Comparison of ENCODE assay signal across 8 cellular contexts in the genomic region with DNA sequence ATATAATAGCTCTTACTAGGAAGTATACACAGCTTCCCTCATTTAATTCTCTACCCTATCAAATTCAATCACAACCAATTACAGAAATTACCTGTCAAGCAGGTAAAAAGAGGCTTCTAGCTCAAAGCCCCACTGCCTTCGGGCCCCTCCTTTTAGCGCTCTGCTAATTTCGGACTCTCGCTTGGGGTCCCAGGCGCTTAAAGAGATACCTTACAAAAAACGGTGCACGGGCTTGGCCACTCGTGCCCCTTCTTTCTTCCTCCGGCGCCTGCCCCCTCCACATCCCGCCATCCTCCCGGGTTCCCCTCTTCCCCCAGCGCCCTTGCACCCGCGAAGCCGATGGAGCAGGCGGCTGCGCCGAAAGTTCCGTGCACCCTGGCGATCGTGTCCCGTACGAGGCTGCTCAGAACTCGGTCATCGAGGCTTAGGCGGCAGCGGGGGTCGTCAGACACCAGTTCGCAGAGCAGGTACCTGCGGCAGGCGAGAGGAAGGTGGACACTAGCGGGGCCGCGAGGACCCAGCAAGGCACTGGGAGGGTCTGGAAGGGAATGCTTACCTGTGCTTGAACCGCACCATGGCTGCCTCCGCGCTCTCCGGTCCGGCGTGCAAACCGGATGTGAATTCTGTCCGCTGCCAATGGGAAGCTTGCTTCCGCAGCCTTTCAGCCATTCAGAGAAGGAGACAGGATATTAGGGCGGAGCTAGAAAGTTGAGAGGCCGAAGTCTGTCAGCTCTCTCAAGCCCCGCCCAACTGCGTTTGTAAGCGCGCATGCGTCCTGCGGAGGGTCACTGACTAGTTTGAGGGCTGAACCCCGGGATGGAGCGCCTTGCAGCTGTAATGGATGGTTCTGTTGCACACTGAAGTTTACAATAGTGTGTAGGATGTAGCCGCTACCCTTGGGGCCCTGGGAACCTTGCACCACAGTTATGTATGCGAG. TPM values are rescaled to one million over a fixed set of nuclear protein-coding genes. Genes with fewer than 3 reads are reported as not detected.
DNase-seq lines count a peak whose midpoint lies in the region; ATAC-seq and TF ChIP-seq lines count a peak whose summit lies in the region.

A gene with protein sequence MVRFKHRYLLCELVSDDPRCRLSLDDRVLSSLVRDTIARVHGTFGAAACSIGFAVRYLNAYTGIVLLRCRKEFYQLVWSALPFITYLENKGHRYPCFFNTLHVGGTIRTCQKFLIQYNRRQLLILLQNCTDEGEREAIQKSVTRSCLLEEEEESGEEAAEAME (minus strand): TSS at position 616 of the 937 bp plus-strand sequence. CDS start 40 bp downstream, at position 576.

- POLR2A ChIA-PET in GM10248 (lab: Yijun Ruan, JAX), result interaction anchor here (0.6 to 0.9 kb wide), 4 partner anchors 12 to 139 kb away, joined by 4 to 8 read pairs (median 4); no protein-coding TSS in a partner anchor

- H3K4me1 Mint-ChIP-seq in activated naive CD8-positive, alpha-beta T cell (ENCODE audit: low read depth), result peaks cover 36% of the 10 kb centered on the region

- H3K27ac Mint-ChIP-seq in activated naive CD8-positive, alpha-beta T cell, result peak within 1 kb of the TSS; percentile 93

- no peak for TF ChIP-seq POLR2A in testis (IDR thresholded peaks at IDR 0.05)

- no peaks in the 10 kb centered on the region for H3K36me3 Mint-ChIP-seq in activated naive CD8-positive, alpha-beta T cell

- no peaks in the 10 kb centered on the region for H3K27me3 ChIP-seq in testis

- peaks cover 3% of the 10 kb centered on the region for H3K27me3 Mint-ChIP-seq in activated naive CD8-positive, alpha-beta T cell

- CTCF ChIA-PET in GM10248 (lab: Yijun Ruan, JAX), result interaction anchor here (0.6 to 5.9 kb wide), 20 partner anchors 8 to 536 kb away, joined by 3 to 48 read pairs (median 4); no protein-coding TSS in a partner anchor

- peak within 1 kb of the TSS; percentile 97 for H3K4me3 Mint-ChIP-seq in activated naive CD8-positive, alpha-beta T cell

- peak within 1 kb of the TSS; percentile 79 to 92 for H3K4me3 ChIP-seq in testis

- ATAC-seq in HG02623 (IDR thresholded peaks at IDR 0.05; ENCODE audit: unreplicated experiment) (peak; percentile 89), omental fat pad (ENCODE audit: low FRiP score) (peak; percentile 93)

- H3K36me3 ChIP-seq in testis (ENCODE audit: low read depth, missing control alignments), result no peaks in the 10 kb centered on the region

- 0 to 1% methylated on average over 16 to 56 of the region's 56 CpGs for WGBS in testis, 2 donors

- peak; percentile 95 for DNase-seq in GM10248 (ENCODE audit: extremely low spot score)
- peak; percentile 99 for DNase-seq in NCI-H1105 (lab: John Stamatoyannopoulos, UW)
- DNase-seq in SKM-1 treated with dmso at 0.1 percent for 144 hours (lab: John Stamatoyannopoulos, UW; ENCODE audit: unreplicated experiment), result peak; percentile 90
- DNase-seq in glomerular visceral epithelial cell (ENCODE audit: extremely low spot score), result peak; percentile 97
- peak; percentile 96 for DNase-seq in omental fat pad (ENCODE audit: low spot score)
- peak; percentile 98 for DNase-seq in testis

- H3K27ac ChIP-seq in testis, result no peak within 1 kb of the TSS

- no peaks in the 10 kb centered on the region for H3K9me3 Mint-ChIP-seq in activated naive CD8-positive, alpha-beta T cell (ENCODE audit: low read depth)

- H3K4me1 ChIP-seq in testis, result peaks cover 22% of the 10 kb centered on the region

- TF ChIP-seq CTCF in GM10248 (IDR thresholded peaks at IDR 0.05; ENCODE audit: control extremely low read depth, extremely low read depth, low read depth, missing control alignments) (no peak), omental fat pad (IDR thresholded peaks at IDR 0.05) (no peak), testis (IDR thresholded peaks at IDR 0.05) (no peak)

- H3K9me3 ChIP-seq in testis, result no peaks in the 10 kb centered on the region

- intact Hi-C loops in testis (cut with DNase I; ENCODE audit: low total_unique reads), result loop anchor here (5.0 kb wide), 1 partner anchor 66 kb away; no protein-coding TSS in a partner anchor

RNA-seq across cellular contexts. Expression of the gene that starts here (rescaled TPM):
- 10 to 100 TPM; 20.9 to 44.6 (median 34.3) TPM for total RNA-seq in omental fat pad
- total RNA-seq in testis, result 10 to 100 TPM; 36.7 to 37.8 TPM
- 28.1 TPM for polyA plus RNA-seq in testis (ENCODE audit: insufficient read depth, low read depth, low replicate concordance)
